ENCODE assay signal across 10 cellular contexts in the genomic region with DNA sequence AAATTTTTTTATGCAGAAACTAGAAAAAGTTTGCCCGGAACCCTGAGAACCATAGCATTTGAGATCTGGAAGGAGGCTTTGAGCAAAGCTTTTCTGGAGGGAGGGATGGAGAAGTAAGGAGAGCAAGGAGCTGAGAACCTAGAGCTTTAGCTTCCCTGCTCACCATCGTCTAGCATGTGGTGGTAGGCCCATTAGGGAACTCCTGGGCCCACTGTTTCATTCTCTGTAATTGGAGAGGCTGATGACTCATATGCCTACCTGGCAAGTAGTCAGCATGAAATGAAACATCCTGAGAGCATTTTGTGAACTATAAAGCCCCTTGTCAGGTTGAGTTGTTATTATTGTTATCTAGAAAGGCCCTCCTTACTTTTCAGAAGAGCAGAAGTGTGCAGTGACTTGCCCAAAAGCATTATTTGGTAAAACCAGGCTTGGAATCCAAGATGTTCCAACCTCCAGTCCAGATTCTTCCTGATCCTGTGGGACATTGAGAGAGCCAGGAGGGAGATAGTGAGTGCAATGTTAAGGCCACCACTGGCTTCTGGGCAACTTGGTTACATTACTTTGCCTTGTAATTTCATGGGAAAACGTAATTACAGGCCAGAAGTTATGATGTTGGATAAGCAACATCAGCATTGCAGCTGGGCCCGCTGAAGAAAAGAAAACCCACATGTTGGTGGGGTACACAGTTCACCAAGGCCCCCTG.
A peak's percentile ranks its signal among the peaks of the same experiment; 100 is the strongest.
DNase-seq lines count a peak whose midpoint lies in the region; ATAC-seq and TF ChIP-seq lines count a peak whose summit lies in the region.
"Had no signal": no experiment of that assay in that cellular context is flagged by ENCODE, and none has a peak within 500 bp of the region (broad histone marks: within the 10 kb centered on the region; RNA-seq: fewer than 3 reads in every experiment).

No MANE protein-coding gene starts in this region.

- ATAC-seq in GM19395 (IDR thresholded peaks at IDR 0.05; ENCODE audit: unreplicated experiment) (peak; percentile 91), HG03139 (IDR thresholded peaks at IDR 0.05; ENCODE audit: unreplicated experiment) (no peak), HG03460 (IDR thresholded peaks at IDR 0.05; ENCODE audit: unreplicated experiment) (no peak)

- DNase-seq in DMS153 treated with DMSO at 0.1 percent for 48 hours (lab: John Stamatoyannopoulos, UW; ENCODE audit: unreplicated experiment) (peak; percentile 24), NCI-H1694 (lab: John Stamatoyannopoulos, UW) (peak; percentile 53), foreskin fibroblast (peak; percentile 35 to 48), HuH-7 (ENCODE audit: low spot score) (no peak)
- no peak for DNase-seq in activated CD4-positive, alpha-beta T cell treated with anti-CD3 and anti-CD28 coated beads for 4 hours
- DNase-seq: testis had no signal

- no peak for TF ChIP-seq CTCF in foreskin fibroblast (IDR thresholded peaks at IDR 0.05; ENCODE audit: low read depth, low read length)

- no peak overlapping the region for H3K4me3 ChIP-seq in foreskin fibroblast (ENCODE audit: low read depth in 1 of 2, low read length in 2 of 2)
- H3K4me3 ChIP-seq: cardiac muscle cell, testis had no signal

Comparison
In these comparisons a context has a peak if more than half of its experiments do, and no peak if none do; other contexts are left out.
1. DNase-seq: peak in DMS153 treated with DMSO at 0.1 percent for 48 hours (single experiment), NCI-H1694 (single experiment) and foreskin fibroblast (2 of 2); none in HuH-7 (single experiment) and activated CD4-positive, alpha-beta T cell treated with anti-CD3 and anti-CD28 coated beads for 4 hours (0 of 2).